ENCODE assay signal across 14 cellular contexts in genomic region chr12:30010071-30011052, GRCh38.
"Had no signal": no experiment of that assay in that cellular context is flagged by ENCODE, and none has a peak within 500 bp of the region (broad histone marks: within the 10 kb centered on the region; RNA-seq: fewer than 3 reads in every experiment).

No MANE protein-coding gene starts in this region.

- H3K27ac Mint-ChIP-seq: activated CD4-positive, alpha-beta T cell treated with anti-CD3 and anti-CD28 coated beads, Interleukin-2, amount 10 ng/mL, durations not matched to agents 7 days and 5 days; activated naive CD8-positive, alpha-beta T cell treated with anti-CD3 and anti-CD28 coated beads for 36 hours; immature natural killer cell; naive B cell; stimulated activated naive B cell treated with anti-CD40 and anti-IgM and Interleukin-4, amounts not matched to agents 10 μg/mL and 1 μg/mL and 100 μg/mL, for 72 hours; type B pancreatic cell had no signal

- DNase-seq: activated CD4-positive, alpha-beta T cell treated with anti-CD3 and anti-CD28 coated beads, Interleukin-2, amount 10 ng/mL, durations not matched to agents 7 days and 5 days; activated naive CD8-positive, alpha-beta T cell treated with anti-CD3 and anti-CD28 coated beads for 36 hours; esophagus squamous epithelium; head of caudate nucleus; immature natural killer cell; naive B cell; pancreas; stimulated activated CD4-positive, alpha-beta T cell treated with anti-CD3 and anti-CD28 coated beads, Interleukin-2, amount 100 ng/mL, for 48 hours; stimulated activated naive B cell treated with anti-CD40 and anti-IgM and Interleukin-4, amounts not matched to agents 10 μg/mL and 1 μg/mL and 100 μg/mL, for 72 hours; substantia nigra had no signal

- ATAC-seq: foreskin keratinocyte; pancreas; stimulated activated naive B cell treated with anti-CD40 and anti-IgM and Interleukin-4, amounts not matched to agents 10 μg/mL and 1 μg/mL and 100 μg/mL, for 72 hours had no signal

- H3K4me1 Mint-ChIP-seq: activated CD4-positive, alpha-beta T cell treated with anti-CD3 and anti-CD28 coated beads, Interleukin-2, amount 10 ng/mL, durations not matched to agents 7 days and 5 days; activated naive CD8-positive, alpha-beta T cell treated with anti-CD3 and anti-CD28 coated beads for 36 hours; immature natural killer cell; naive B cell; stimulated activated naive B cell treated with anti-CD40 and anti-IgM and Interleukin-4, amounts not matched to agents 10 μg/mL and 1 μg/mL and 100 μg/mL, for 72 hours had no signal

- H3K27me3 Mint-ChIP-seq: activated CD4-positive, alpha-beta T cell treated with anti-CD3 and anti-CD28 coated beads, Interleukin-2, amount 10 ng/mL, durations not matched to agents 7 days and 5 days; activated naive CD8-positive, alpha-beta T cell treated with anti-CD3 and anti-CD28 coated beads for 36 hours; naive B cell; stimulated activated naive B cell treated with anti-CD40 and anti-IgM and Interleukin-4, amounts not matched to agents 10 μg/mL and 1 μg/mL and 100 μg/mL, for 72 hours; type B pancreatic cell had no signal

- H3K36me3 Mint-ChIP-seq: activated naive CD8-positive, alpha-beta T cell treated with anti-CD3 and anti-CD28 coated beads for 36 hours; immature natural killer cell; naive B cell; stimulated activated naive B cell treated with anti-CD40 and anti-IgM and Interleukin-4, amounts not matched to agents 10 μg/mL and 1 μg/mL and 100 μg/mL, for 72 hours; type B pancreatic cell had no signal

- H3K4me3 Mint-ChIP-seq: activated CD4-positive, alpha-beta T cell treated with anti-CD3 and anti-CD28 coated beads, Interleukin-2, amount 10 ng/mL, durations not matched to agents 7 days and 5 days; activated naive CD8-positive, alpha-beta T cell treated with anti-CD3 and anti-CD28 coated beads for 36 hours; immature natural killer cell; naive B cell; stimulated activated naive B cell treated with anti-CD40 and anti-IgM and Interleukin-4, amounts not matched to agents 10 μg/mL and 1 μg/mL and 100 μg/mL, for 72 hours; type B pancreatic cell had no signal

- H3K9me3 Mint-ChIP-seq: activated naive CD8-positive, alpha-beta T cell treated with anti-CD3 and anti-CD28 coated beads for 36 hours had no signal

- H3K4me3 ChIP-seq: cardiac muscle cell, esophagus squamous epithelium, lung, pancreas had no signal
